Comparison of ENCODE assay signal across 8 cellular contexts in the genomic region with DNA sequence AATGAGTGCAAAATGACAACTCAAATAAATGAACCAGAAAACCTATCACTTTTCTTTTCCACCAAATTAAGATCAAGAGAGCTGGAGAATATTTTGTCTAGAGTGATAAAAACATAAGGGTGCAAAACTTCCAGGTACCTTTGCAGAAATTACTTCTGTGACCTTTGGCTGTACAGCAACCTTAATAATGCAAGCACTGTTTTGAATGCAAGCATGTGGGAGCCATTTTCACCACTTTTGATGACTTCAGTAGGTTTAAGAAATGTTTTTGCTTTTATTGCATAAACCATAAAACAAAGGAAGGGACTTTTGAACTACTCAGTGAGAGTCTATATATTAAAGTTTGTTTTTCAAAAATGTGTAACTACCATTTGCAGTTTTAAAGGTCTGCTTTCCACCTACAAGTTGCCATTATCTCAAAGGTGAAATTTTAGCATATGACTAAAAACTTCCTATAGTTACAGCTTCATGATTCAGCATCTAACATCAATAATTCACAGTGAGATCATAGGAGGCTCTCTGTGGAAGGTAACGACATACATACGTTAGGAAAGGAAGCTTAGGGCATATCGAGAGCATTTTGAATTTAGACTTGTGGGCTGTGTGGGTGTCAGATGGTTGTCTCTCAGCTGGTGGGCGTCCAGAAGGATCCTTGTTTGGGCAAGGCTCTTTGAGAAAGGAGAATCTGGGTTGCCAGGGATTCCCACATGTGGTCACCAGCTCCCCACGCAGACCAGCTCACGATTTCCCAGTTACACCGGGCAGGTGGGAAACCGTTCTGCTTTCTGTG.
DNase-seq lines count a peak whose midpoint lies in the region; ATAC-seq and TF ChIP-seq lines count a peak whose summit lies in the region.

No MANE protein-coding gene starts in this region.

- TF ChIP-seq CTCF in GM10248 (IDR thresholded peaks at IDR 0.05; ENCODE audit: control extremely low read depth, extremely low read depth, low read depth, missing control alignments) (no peak), RWPE2 (IDR thresholded peaks at IDR 0.05; ENCODE audit: poor library complexity, severe bottlenecking) (no peak), brain microvascular endothelial cell (IDR thresholded peaks at IDR 0.05; ENCODE audit: low read depth, low read length, missing control alignments) (no peak)

- H3K9me3 ChIP-seq in RWPE2 (ENCODE audit: severe bottlenecking) (no peaks in the 10 kb centered on the region), mucosa of rectum (ENCODE audit: control insufficient read depth in 2 of 2, low read length in 2 of 2) (no peaks in the 10 kb centered on the region), subcutaneous abdominal adipose tissue (ENCODE audit: control insufficient read depth in 5 of 5, low read length in 5 of 5) (no peaks in the 10 kb centered on the region)

- H3K4me1 ChIP-seq in RWPE2 (ENCODE audit: insufficient read depth, poor library complexity, severe bottlenecking) (peaks cover 34% of the 10 kb centered on the region), mucosa of rectum (ENCODE audit: control insufficient read depth in 2 of 2, insufficient read depth in 2 of 2, low read length in 2 of 2) (peaks cover 18 to 31% of the 10 kb centered on the region in 2 donors), subcutaneous abdominal adipose tissue (ENCODE audit: control insufficient read depth in 5 of 5, insufficient read depth in 5 of 5, low read length in 5 of 5) (peaks cover 4 to 41% (median 23%) of the 10 kb centered on the region in 5 donors)

- POLR2A ChIA-PET in GM10248 (lab: Yijun Ruan, JAX), result interaction anchor here (1.8 to 2.5 kb wide), 3 partner anchors 9 to 76 kb away, joined by 13 to 19 read pairs (median 14); no protein-coding TSS in a partner anchor

- in situ Hi-C loops in brain microvascular endothelial cell (cut with HindIII; ENCODE audit: low pct_ligation_motif_present, low sequenced_read_pairs), result loop anchor here (25.0 kb wide), 1 partner anchor 147 kb away; no protein-coding TSS in a partner anchor

- H3K27me3 ChIP-seq in RWPE2 (ENCODE audit: insufficient read depth, poor library complexity, severe bottlenecking) (no peaks in the 10 kb centered on the region), brain microvascular endothelial cell (replicated peaks) (no peaks in the 10 kb centered on the region), mucosa of rectum (ENCODE audit: control insufficient read depth in 2 of 2, insufficient read depth in 2 of 2, low read length in 2 of 2) (no peaks in the 10 kb centered on the region), subcutaneous abdominal adipose tissue (ENCODE audit: control insufficient read depth in 5 of 5, insufficient read depth in 4 of 5, low read length in 5 of 5) (no peaks in the 10 kb centered on the region)

- H3K36me3 ChIP-seq in RWPE2 (ENCODE audit: low read depth), result peaks cover 37% of the 10 kb centered on the region
- H3K36me3 ChIP-seq in brain microvascular endothelial cell (replicated peaks), result peaks cover 30% of the 10 kb centered on the region
- peaks cover 7 to 10% of the 10 kb centered on the region in 2 donors for H3K36me3 ChIP-seq in mucosa of rectum (ENCODE audit: control insufficient read depth in 2 of 2, insufficient read depth in 2 of 2, low read length in 2 of 2)
- H3K36me3 ChIP-seq in subcutaneous abdominal adipose tissue (ENCODE audit: control insufficient read depth in 5 of 5, insufficient read depth in 5 of 5, low read length in 5 of 5), result peaks cover 0 to 15% (median 12%) of the 10 kb centered on the region in 5 donors

- peak; percentile 27 for DNase-seq in GM10248 (ENCODE audit: extremely low spot score)
- DNase-seq in RWPE2 (ENCODE audit: low spot score), result no peak
- DNase-seq in brain microvascular endothelial cell, result peak; percentile 41
- DNase-seq in GOT3 (lab: John Stamatoyannopoulos, UW), result no peak
- no peak for DNase-seq in AG08395 (ENCODE audit: low spot score)
- DNase-seq in effector CD4-positive, alpha-beta T cell, result no peak

- H3K27ac ChIP-seq in RWPE2 (ENCODE audit: poor library complexity, severe bottlenecking) (peak overlapping the region; percentile 98), brain microvascular endothelial cell (peak overlapping the region; percentile 92), mucosa of rectum (ENCODE audit: low read depth in 2 of 2, low read length in 2 of 2) (peak overlapping the region; percentile 65 to 94), subcutaneous abdominal adipose tissue (ENCODE audit: low read depth, low read length) (peak overlapping the region; percentile 97)

- H3K4me3 ChIP-seq in RWPE2 (ENCODE audit: severe bottlenecking) (peak overlapping the region; percentile 84), brain microvascular endothelial cell (ENCODE audit: low read depth, low read length) (peak overlapping the region; percentile 46), mucosa of rectum (ENCODE audit: low read length in 2 of 2) (peak overlapping the region; percentile 52 to 70), subcutaneous abdominal adipose tissue (ENCODE audit: low read depth in 1 of 5, low read length in 5 of 5) (peak overlapping the region in 2 of 5 donors; percentile 48 to 56)

- CTCF ChIA-PET in GM10248 (lab: Yijun Ruan, JAX), result interaction anchor here (1.1 to 3.0 kb wide), 9 partner anchors 11 to 437 kb away, joined by 3 to 15 read pairs (median 4); no protein-coding TSS in a partner anchor

- peak overlapping the region; percentile 24 to 47 for H3K9ac ChIP-seq in mucosa of rectum (ENCODE audit: low read depth in 1 of 2, low read length in 2 of 2)
- H3K9ac ChIP-seq in subcutaneous abdominal adipose tissue (ENCODE audit: low read length in 5 of 5), result peak overlapping the region in 3 of 5 donors; percentile 21 to 56 (median 39)

- ATAC-seq in RWPE2 (ENCODE audit: low read depth), result no peak

Comparison
In these comparisons a context has a peak if more than half of its experiments do, and no peak if none do; other contexts are left out.
1. DNase-seq: peak in GM10248 (single experiment) and brain microvascular endothelial cell (single experiment); none in RWPE2 (single experiment), GOT3 (single experiment), AG08395 (single experiment) and effector CD4-positive, alpha-beta T cell (single experiment).
2. Peak in every context shown above with its lines, with median percentiles within 50 percentile points of each other: H3K27ac ChIP-seq.